In genomic region chrX:41474726-41475100, GRCh38 we compare ENCODE assay signal across 1 cellular context.
TF ChIP-seq lines count a peak whose summit lies in the region.

No MANE protein-coding gene starts in this region.

TF ChIP-seq in HepG2, 621 proteins besides CTCF, POLR2A, EP300 and RAD21:
- TF ChIP-seq SALL1 (CRISPR knock-in tag; IDR thresholded peaks at IDR 0.05) (0 out of 2 replicates have a peak, but pooled peaks have one; percentile 20), MTA1 (CRISPR knock-in tag; IDR thresholded peaks at IDR 0.05; ENCODE audit: borderline replicate concordance) (0 out of 2 replicates have a peak, but pooled peaks have one; percentile 34), PPARG (CRISPR knock-in tag; conservative IDR thresholded peaks at IDR 0.05) (peak; percentile 62), RXRB (CRISPR knock-in tag; IDR thresholded peaks at IDR 0.05; ENCODE audit: borderline replicate concordance) (0 out of 2 replicates have a peak, but pooled peaks have one; percentile 30), MAX (IDR thresholded peaks at IDR 0.05) (peak; percentile 78), ZNF503 (CRISPR knock-in tag; IDR thresholded peaks at IDR 0.05) (no peak), ZNF687 (CRISPR knock-in tag; IDR thresholded peaks at IDR 0.05) (peak; percentile 81), FOXK2 (IDR thresholded peaks at IDR 0.05) (no peak)
TF ChIP-seq in HepG2: peak in this region for 6.
